Comparison of ENCODE assay signal across 2 cellular contexts in the genomic region with DNA sequence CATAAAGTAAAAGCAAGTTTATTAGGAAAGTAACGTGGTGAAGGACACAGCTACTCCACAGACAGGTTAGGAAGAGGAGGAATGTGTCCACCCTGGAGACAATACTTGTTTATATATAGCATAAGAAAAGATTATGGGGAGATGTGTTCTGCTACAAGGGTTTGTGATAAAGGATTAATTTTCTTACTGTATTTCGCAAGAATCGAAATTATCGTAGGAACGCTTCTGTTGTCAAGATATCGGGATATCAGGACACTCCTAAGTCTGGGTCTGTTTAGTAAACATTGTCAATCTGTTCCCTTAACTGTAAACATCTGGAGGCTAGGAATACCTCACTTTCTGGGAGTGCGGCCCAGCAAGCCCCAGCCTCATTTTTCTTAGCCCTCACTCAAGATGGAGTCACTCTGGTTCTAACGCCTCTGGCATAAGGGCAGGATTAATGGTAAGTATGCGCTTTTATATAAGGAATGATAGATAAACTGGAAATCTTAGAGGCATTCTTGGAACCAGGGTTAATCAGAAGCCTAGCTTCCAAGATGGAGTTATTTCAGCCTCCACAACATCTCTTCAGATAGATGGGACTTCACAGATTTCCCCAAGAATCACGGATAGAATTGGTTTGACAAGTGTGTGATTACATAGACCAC.
A peak's percentile ranks its signal among the peaks of the same experiment; 100 is the strongest.
TF ChIP-seq lines count a peak whose summit lies in the region.

No MANE protein-coding gene starts in this region.

TF ChIP-seq in HepG2, 621 proteins besides CTCF, POLR2A, EP300 and RAD21:
- peak; percentile 61; the same call in 1 of the 2 replicates for TF ChIP-seq CEBPB (IDR thresholded peaks at IDR 0.05; ENCODE audit: borderline replicate concordance, low read depth, low read length)
- no peak for TF ChIP-seq POLR2G (IDR thresholded peaks at IDR 0.05; ENCODE audit: low read depth, low read length)
- no peak for TF ChIP-seq HCFC1 (IDR thresholded peaks at IDR 0.05; ENCODE audit: low read depth, low read length)

TF ChIP-seq in GM12891, 5 proteins besides CTCF, POLR2A, EP300 and RAD21:
- TF ChIP-seq PAX5 (IDR thresholded peaks at IDR 0.05; ENCODE audit: insufficient read depth, low read length, severe bottlenecking): no peak
- TF ChIP-seq SPI1 (IDR thresholded peaks at IDR 0.05; ENCODE audit: low read depth, low read length): no peak
TF ChIP-seq in GM12891: peak in this region for 0.
